18 cellular contexts compared by ENCODE assay signal in genomic region chr6:29762781-29763214, GRCh38. TPM values are rescaled to one million over a fixed set of nuclear protein-coding genes. Genes with fewer than 3 reads are reported as not detected.
DNase-seq lines count a peak whose midpoint lies in the region; ATAC-seq, FAIRE-seq and TF ChIP-seq lines count a peak whose summit lies in the region.
"Had no signal": no experiment of that assay in that cellular context is flagged by ENCODE, and none has a peak within 500 bp of the region (broad histone marks: within the 10 kb centered on the region; RNA-seq: fewer than 3 reads in every experiment).

No MANE protein-coding gene starts in this region.

- H3K9me2 ChIP-seq in PC-3 (replicated peaks; ENCODE audit: low read length): no peaks in the 10 kb centered on the region

- H2AFZ ChIP-seq in PC-3 (ENCODE audit: low read length): no peak overlapping the region

- H3K9me3 ChIP-seq in right cardiac atrium (ENCODE audit: control insufficient read depth, low read length) (no peaks in the 10 kb centered on the region), right atrium auricular region (no peaks in the 10 kb centered on the region), PC-3 (ENCODE audit: low read length) (no peaks in the 10 kb centered on the region)
- H3K9me3 ChIP-seq: stomach had no signal

- peak in 1 of 3 donors; percentile 42 for DNase-seq in right cardiac atrium
- no peak for DNase-seq in right atrium auricular region (ENCODE audit: low spot score)
- DNase-seq in dermis blood vessel endothelial cell: peak; percentile 29
- DNase-seq in kidney tubule cell (ENCODE audit: low spot score): peak; percentile 88
- DNase-seq in urothelium cell line (ENCODE audit: low spot score): no peak
- DNase-seq in PC-3: no peak
- DNase-seq: activated CD4-positive, alpha-beta T cell treated with anti-CD3 and anti-CD28 coated beads, Interleukin-2, amount 10 ng/mL, durations not matched to agents 7 days and 5 days; activated T-cell treated with anti-CD3 and anti-CD28 coated beads for 4 hours; CD8-positive, alpha-beta memory T cell; effector memory CD8-positive, alpha-beta T cell; KG1; NCI-H1092 treated with DMSO at 0.1 percent for 48 hours; NCI-H2171 treated with DMSO at 0.1 percent for 48 hours; stimulated activated CD4-positive, alpha-beta T cell treated with anti-CD3 and anti-CD28 coated beads, Interleukin-2, amount 100 ng/mL, for 48 hours; stomach had no signal

- no peak overlapping the region for H3K27ac ChIP-seq in right cardiac atrium (ENCODE audit: low read length)
- no peak overlapping the region for H3K27ac ChIP-seq in right atrium auricular region
- no peak overlapping the region for H3K27ac ChIP-seq in PC-3 (ENCODE audit: low read length)
- H3K27ac ChIP-seq: stomach had no signal

- no peak for FAIRE-seq in urothelium cell line (lab: Jason Lieb, UNC)

- H3K4me1 ChIP-seq in right cardiac atrium (ENCODE audit: control insufficient read depth, insufficient read depth, low read length) (no peaks in the 10 kb centered on the region), right atrium auricular region (peaks cover 0 to 13% of the 10 kb centered on the region in 2 donors), PC-3 (ENCODE audit: insufficient read depth, low read length) (peaks cover 27% of the 10 kb centered on the region)
- H3K4me1 ChIP-seq: stomach had no signal

- CTCF ChIA-PET in PC-3 (lab: Charles Lee): no interaction called here

- 42% methylated on average over 2 of the region's 2 CpGs for WGBS in right cardiac atrium

- H3K27me3 ChIP-seq in right cardiac atrium (ENCODE audit: control insufficient read depth, insufficient read depth) (no peaks in the 10 kb centered on the region), right atrium auricular region (no peaks in the 10 kb centered on the region), PC-3 (ENCODE audit: low read length) (no peaks in the 10 kb centered on the region)
- H3K27me3 ChIP-seq: foreskin keratinocyte had no signal

- intact Hi-C loops in right cardiac atrium (cut with DNase I) (no loop called here), PC-3 (cut with micrococcal nuclease) (loop anchor here (1.0 kb wide), 1 partner anchor 8 kb away; no protein-coding TSS in a partner anchor)

- H3K36me3 ChIP-seq in right atrium auricular region (no peaks in the 10 kb centered on the region), PC-3 (ENCODE audit: low read depth, low read length) (no peaks in the 10 kb centered on the region)
- H3K36me3 ChIP-seq: stomach had no signal

- H3K4me3 ChIP-seq in right cardiac atrium (ENCODE audit: low read length) (no peak overlapping the region), right atrium auricular region (no peak overlapping the region), PC-3 (ENCODE audit: low read length) (no peak overlapping the region)
- H3K4me3 ChIP-seq: stomach had no signal

- no peak overlapping the region for H3K9ac ChIP-seq in PC-3 (ENCODE audit: low read length)

- no peaks in the 10 kb centered on the region for H3K79me2 ChIP-seq in PC-3 (ENCODE audit: low read length)

- no TSS peak for BruUV-seq in PC-3 (replicated peaks; lab: Mats Ljungman, UMichigan)

- no peaks in the 10 kb centered on the region for H4K20me1 ChIP-seq in PC-3 (ENCODE audit: low read length)

- TF ChIP-seq CTCF in right atrium auricular region (IDR thresholded peaks at IDR 0.05): no peak
- TF ChIP-seq CTCF in PC-3 (conservative IDR thresholded peaks at IDR 0.05; ENCODE audit: low read depth, low read length): no peak

- H3F3A ChIP-seq in PC-3 (ENCODE audit: low read length, unreplicated experiment): no peaks in the 10 kb centered on the region

- no peak overlapping the region for H3K4me2 ChIP-seq in PC-3 (ENCODE audit: low read length)

- peak; percentile 44 to 48 for ATAC-seq in right cardiac atrium
- no peak for ATAC-seq in HG03139 (IDR thresholded peaks at IDR 0.05; ENCODE audit: unreplicated experiment)
- no peak for ATAC-seq in PC-3
- ATAC-seq in GM21737 (IDR thresholded peaks at IDR 0.05; ENCODE audit: unreplicated experiment): no peak
- ATAC-seq: effector memory CD8-positive, alpha-beta T cell had no signal

- POLR2A ChIA-PET in PC-3 (lab: Charles Lee; ENCODE audit: unreplicated experiment): interaction anchor here (0.6 kb wide), 1 partner anchor 9 kb away, joined by 8 read pairs; no protein-coding TSS in a partner anchor

RNA-seq across cellular contexts. Expression of gene HLA-F, which starts 39.6 kb away (rescaled TPM):
- total RNA-seq in right cardiac atrium (10 to 100 TPM; 26.8 to 50.5 (median 46.6) TPM), right atrium auricular region (10 to 100 TPM; 21.1 to 36.7 TPM), dermis blood vessel endothelial cell (6.7 and 68.2 TPM in 2 replicates), PC-3 (2014; rRNA removed) (9.8 and 16.1 TPM in 2 replicates)
- 46.7 TPM for polyA plus RNA-seq in right cardiac atrium

Comparison
In these comparisons a context has a peak if more than half of its experiments do, and no peak if none do; other contexts are left out.
1. ATAC-seq: peak in right cardiac atrium (2 of 2); none in HG03139 (single experiment), PC-3 (single experiment) and GM21737 (single experiment).
2. DNase-seq: peak in dermis blood vessel endothelial cell (single experiment) and kidney tubule cell (single experiment); none in right atrium auricular region (single experiment), urothelium cell line (single experiment) and PC-3 (single experiment).